ENCODE assay signal across 10 cellular contexts in the genomic region with DNA sequence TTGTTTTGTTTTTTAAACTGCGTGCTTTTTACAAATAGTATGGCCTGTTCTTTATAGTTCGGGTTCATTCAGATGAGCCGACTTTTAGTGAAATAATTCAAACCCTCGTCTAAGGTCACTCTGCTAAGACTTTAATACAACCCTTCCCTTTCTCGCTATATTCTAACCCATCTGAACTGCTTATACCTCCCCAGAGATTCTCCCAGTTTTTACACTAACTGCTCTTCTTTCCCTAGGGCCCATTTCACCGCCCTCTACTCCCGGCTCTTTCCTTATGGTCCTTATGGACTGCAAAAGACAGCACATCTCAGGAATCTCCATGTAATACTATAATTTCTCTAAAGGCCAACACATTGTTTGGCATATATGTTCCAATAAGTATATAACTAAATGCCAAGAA. TPM values are rescaled to one million over a fixed set of nuclear protein-coding genes. Genes with fewer than 3 reads are reported as not detected.
DNase-seq lines count a peak whose midpoint lies in the region; ATAC-seq, FAIRE-seq and TF ChIP-seq lines count a peak whose summit lies in the region.
"Had no signal": no experiment of that assay in that cellular context is flagged by ENCODE, and none has a peak within 500 bp of the region (broad histone marks: within the 10 kb centered on the region; RNA-seq: fewer than 3 reads in every experiment).

No MANE protein-coding gene starts in this region.

- H3K79me2 ChIP-seq in keratinocyte (ENCODE audit: control insufficient read depth, insufficient read depth, low read length), result peaks cover 69% of the 10 kb centered on the region

- peak overlapping the region; percentile 96 for H3K4me2 ChIP-seq in keratinocyte (ENCODE audit: control insufficient read depth, extremely low read depth, insufficient read depth, low read depth, low read length)

- H3K4me3 ChIP-seq in cardiac muscle cell, result peak overlapping the region; percentile 95
- H3K4me3 ChIP-seq in keratinocyte (ENCODE audit: control insufficient read depth in 2 of 3, extremely low read depth in 1 of 3, insufficient read depth in 2 of 3, low read depth in 1 of 3, low read length in 3 of 3), result peak overlapping the region in 1 of 3 experiments; percentile 97
- peak overlapping the region; percentile 100 for H3K4me3 ChIP-seq in thoracic aorta
- no peak overlapping the region for H3K4me3 ChIP-seq in upper lobe of left lung

- H3K27me3 Mint-ChIP-seq in activated T-helper 2 cell treated with anti-CD3 and anti-CD28 coated beads, Interferon-gamma antibody, Interleukin-2, Interleukin-4, amounts not matched to agents 10 μg/mL and 5 μg/mL and 100 μg/mL, durations not matched to agents 14 hours and 24 hours and 36 hours (ENCODE audit: low read depth), result no peaks in the 10 kb centered on the region

- dilution Hi-C loops in keratinocyte (cut with MboI; ENCODE audit: extremely low pct_ligation_motif_present, low sequenced_read_pairs), result no loop called here

- intact Hi-C loops in Right ventricle myocardium inferior (cut with DNase I), result loop anchor here (5.0 to 10.0 kb wide), 2 partner anchors 79 to 221 kb away; partner anchors contain the start of gene FBXO34
- intact Hi-C loops in activated T-helper 2 cell treated with anti-CD3 and anti-CD28 coated beads, Interferon-gamma antibody, Interleukin-2, Interleukin-4, amounts not matched to agents 10 μg/mL and 5 μg/mL and 100 μg/mL, durations not matched to agents 14 hours and 24 hours and 36 hours (cut with micrococcal nuclease), result loop anchor here (5.0 kb wide), 1 partner anchor 151 kb away; the partner anchor contains the start of gene GCH1

- no peaks in the 10 kb centered on the region for H3K9me3 ChIP-seq in cardiac muscle cell (ENCODE audit: low read depth)
- no peaks in the 10 kb centered on the region for H3K9me3 ChIP-seq in keratinocyte (ENCODE audit: control insufficient read depth, low read depth, low read length)
- no peaks in the 10 kb centered on the region for H3K9me3 ChIP-seq in thoracic aorta
- H3K9me3 ChIP-seq in upper lobe of left lung, result no peaks in the 10 kb centered on the region

- no peak for TF ChIP-seq POLR2A in upper lobe of left lung (IDR thresholded peaks at IDR 0.05)

- H3K36me3 Mint-ChIP-seq in activated T-helper 2 cell treated with anti-CD3 and anti-CD28 coated beads, Interferon-gamma antibody, Interleukin-2, Interleukin-4, amounts not matched to agents 10 μg/mL and 5 μg/mL and 100 μg/mL, durations not matched to agents 14 hours and 24 hours and 36 hours (ENCODE audit: low read depth), result peaks cover 41% of the 10 kb centered on the region

- H3K27ac Mint-ChIP-seq in activated T-helper 2 cell treated with anti-CD3 and anti-CD28 coated beads, Interferon-gamma antibody, Interleukin-2, Interleukin-4, amounts not matched to agents 10 μg/mL and 5 μg/mL and 100 μg/mL, durations not matched to agents 14 hours and 24 hours and 36 hours, result peak overlapping the region; percentile 62

- no peaks in the 10 kb centered on the region for H3K9me1 ChIP-seq in keratinocyte (ENCODE audit: control insufficient read depth, extremely low read depth, insufficient read depth, low read length)

- peak overlapping the region; percentile 86 for H3K4me3 Mint-ChIP-seq in activated T-helper 2 cell treated with anti-CD3 and anti-CD28 coated beads, Interferon-gamma antibody, Interleukin-2, Interleukin-4, amounts not matched to agents 10 μg/mL and 5 μg/mL and 100 μg/mL, durations not matched to agents 14 hours and 24 hours and 36 hours (ENCODE audit: low read depth)

- DNase-seq in cardiac muscle cell (ENCODE audit: low read depth in 1 of 2, low spot score in 1 of 2) (no peak), Right ventricle myocardium inferior (ENCODE audit: missing footprints) (no peak), keratinocyte (ENCODE audit: low read depth, low spot score) (no peak), thoracic aorta (ENCODE audit: low spot score) (no peak), GM19240 (ENCODE audit: insufficient read length, low spot score) (no peak), upper lobe of left lung (no peak)
- DNase-seq in activated T-helper 2 cell treated with anti-CD3 and anti-CD28 coated beads, Interferon-gamma antibody, Interleukin-2, Interleukin-4, amounts not matched to agents 10 μg/mL and 5 μg/mL and 100 μg/mL, durations not matched to agents 14 hours and 24 hours and 36 hours (ENCODE audit: low spot score), result no peak
- DNase-seq in stimulated activated CD8-positive, alpha-beta memory T cell treated with anti-CD3 and anti-CD28 coated beads, Interleukin-4, amount 100 ng/mL, for 48 hours, result no peak
- DNase-seq: foreskin melanocyte had no signal

- TF ChIP-seq EP300 in upper lobe of left lung (IDR thresholded peaks at IDR 0.05), result no peak

- H3K27ac ChIP-seq in cardiac muscle cell (peak overlapping the region; percentile 100), keratinocyte (ENCODE audit: control insufficient read depth, insufficient read depth, low read length) (no peak overlapping the region), thoracic aorta (peak overlapping the region in 1 of 2 donors; percentile 100), upper lobe of left lung (no peak overlapping the region)
- H3K27ac ChIP-seq: RWPE1 had no signal

- H3K9ac ChIP-seq in keratinocyte (ENCODE audit: control insufficient read depth, extremely low read depth, insufficient read depth, low read length), result peak overlapping the region; percentile 2

- TF ChIP-seq CTCF in cardiac muscle cell (IDR thresholded peaks at IDR 0.05; ENCODE audit: low read depth, low read length) (no peak), keratinocyte (optimal IDR thresholded peaks at IDR 0.05 in 1 of 3, IDR thresholded peaks at IDR 0.05 in 1 of 3, conservative IDR thresholded peaks at IDR 0.05 in 1 of 3; ENCODE audit: extremely low read depth in 1 of 3, insufficient read depth in 2 of 3, low read length in 3 of 3) (no peak), thoracic aorta (IDR thresholded peaks at IDR 0.05) (no peak), upper lobe of left lung (IDR thresholded peaks at IDR 0.05) (no peak)

- FAIRE-seq in keratinocyte (lab: Jason Lieb, UNC), result no peak

- no peaks in the 10 kb centered on the region for H3K9me3 Mint-ChIP-seq in activated T-helper 2 cell treated with anti-CD3 and anti-CD28 coated beads, Interferon-gamma antibody, Interleukin-2, Interleukin-4, amounts not matched to agents 10 μg/mL and 5 μg/mL and 100 μg/mL, durations not matched to agents 14 hours and 24 hours and 36 hours

- H3K4me1 ChIP-seq in cardiac muscle cell (ENCODE audit: low read depth) (peaks cover 15% of the 10 kb centered on the region), keratinocyte (ENCODE audit: control insufficient read depth, extremely low read depth, insufficient read depth, low read length) (peaks cover 18% of the 10 kb centered on the region), thoracic aorta (ENCODE audit: control insufficient read depth in 1 of 2, low read depth in 2 of 2) (peaks cover 29 to 48% of the 10 kb centered on the region in 2 donors), upper lobe of left lung (peaks cover 31 to 44% (median 33%) of the 10 kb centered on the region in 4 donors)

- H4K20me1 ChIP-seq in keratinocyte (ENCODE audit: control insufficient read depth, extremely low read depth, insufficient read depth, low read length), result peaks cover 5% of the 10 kb centered on the region

- H3K27me3 ChIP-seq in cardiac muscle cell, result no peaks in the 10 kb centered on the region
- no peaks in the 10 kb centered on the region for H3K27me3 ChIP-seq in keratinocyte (ENCODE audit: control insufficient read depth, extremely low read depth, insufficient read depth, low read length)
- H3K27me3 ChIP-seq in thoracic aorta (replicated peaks; ENCODE audit: insufficient read depth), result no peaks in the 10 kb centered on the region
- no peaks in the 10 kb centered on the region for H3K27me3 ChIP-seq in upper lobe of left lung

- no peaks in the 10 kb centered on the region for H3K36me3 ChIP-seq in cardiac muscle cell
- peaks cover 0 to 22% of the 10 kb centered on the region in 2 experiments for H3K36me3 ChIP-seq in keratinocyte (ENCODE audit: control insufficient read depth in 2 of 2, extremely low read depth in 1 of 2, insufficient read depth in 2 of 2, low read length in 2 of 2)
- peaks cover 6% of the 10 kb centered on the region for H3K36me3 ChIP-seq in thoracic aorta
- peaks cover 0 to 19% (median 0%) of the 10 kb centered on the region in 4 donors for H3K36me3 ChIP-seq in upper lobe of left lung

- ATAC-seq in Right ventricle myocardium inferior (no peak), thoracic aorta (ENCODE audit: insufficient number of reproducible peaks, low FRiP score, low read depth) (no peak), upper lobe of left lung (ENCODE audit: low FRiP score in 2 of 2) (no peak)

- peaks cover 38% of the 10 kb centered on the region for H3K4me1 Mint-ChIP-seq in activated T-helper 2 cell treated with anti-CD3 and anti-CD28 coated beads, Interferon-gamma antibody, Interleukin-2, Interleukin-4, amounts not matched to agents 10 μg/mL and 5 μg/mL and 100 μg/mL, durations not matched to agents 14 hours and 24 hours and 36 hours (ENCODE audit: low read depth)

- whole genome bisulfite sequencing in upper lobe of left lung, 2 donors, result 84 to 87% methylated on average over 7 of the region's 7 CpGs

- H2AFZ ChIP-seq in keratinocyte (ENCODE audit: control insufficient read depth, low read length), result no peak overlapping the region

RNA-seq across cellular contexts. Expression of gene MAPK1IP1L, which starts 2.1 kb away (rescaled TPM):
- total RNA-seq in cardiac muscle cell (79.6 and 83.5 TPM in 2 replicates), Right ventricle myocardium inferior (65.0 TPM), thoracic aorta (100 to 1,000 TPM in 1 of 2 donors, 10 to 100 TPM in 1; 57.0 to 113 TPM), upper lobe of left lung (10 to 100 TPM; 22.0 to 81.8 (median 59.3) TPM)
- polyA plus RNA-seq in cardiac muscle cell (97.7 and 104 TPM in 2 replicates), keratinocyte (48.5 to 114 TPM (median 53.0 TPM) in 3 replicates)
- total RNA-seq in activated T-helper 2 cell treated with anti-CD3 and anti-CD28 coated beads, Interferon-gamma antibody, Interleukin-2, Interleukin-4, amounts not matched to agents 10 μg/mL and 5 μg/mL and 100 μg/mL, durations not matched to agents 14 hours and 24 hours and 36 hours, result 145 and 148 TPM in 2 replicates
- polyA plus RNA-seq in keratinocyte (2011; ENCODE audit: low read depth), result 11.3 TPM
- 81.8 and 103 TPM in 2 replicates for polyA plus RNA-seq in keratinocyte (2011; cell fraction: cytosol; rRNA removed)
- 84.0 and 134 TPM in 2 replicates for polyA plus RNA-seq in keratinocyte (2011; cell fraction: nucleus; rRNA removed)
- polyA plus RNA-seq in keratinocyte (2012; ENCODE audit: low replicate concordance), result 43.0 and 57.7 TPM in 2 replicates
- 170 to 503 TPM (median 289 TPM) in 3 replicates for polyA minus RNA-seq in keratinocyte
- 245 TPM for polyA minus RNA-seq in keratinocyte (2011; cell fraction: cytosol; rRNA and poly(A)+ RNA removed)
- polyA minus RNA-seq in keratinocyte (2011; cell fraction: nucleus; rRNA and poly(A)+ RNA removed), result 43.7 and 61.0 TPM in 2 replicates

RNA-seq across cellular contexts. Expression of gene SOCS4, which starts 26.5 kb away (rescaled TPM):
- total RNA-seq in cardiac muscle cell (6.0 and 8.5 TPM in 2 replicates), Right ventricle myocardium inferior (14.0 TPM), thoracic aorta (10 to 100 TPM; 18.3 to 31.0 TPM), upper lobe of left lung (10 to 100 TPM in 4 of 6 donors, 1 to 10 TPM in 2; 4.4 to 26.5 (median 18.4) TPM)
- polyA plus RNA-seq in cardiac muscle cell (6.5 and 8.4 TPM in 2 replicates), keratinocyte (6.9 to 14.1 TPM (median 10.7 TPM) in 3 replicates)
- total RNA-seq in activated T-helper 2 cell treated with anti-CD3 and anti-CD28 coated beads, Interferon-gamma antibody, Interleukin-2, Interleukin-4, amounts not matched to agents 10 μg/mL and 5 μg/mL and 100 μg/mL, durations not matched to agents 14 hours and 24 hours and 36 hours, result 35.1 and 37.4 TPM in 2 replicates
- 7.1 TPM for polyA plus RNA-seq in keratinocyte (2011; ENCODE audit: low read depth)
- polyA plus RNA-seq in keratinocyte (2011; cell fraction: cytosol; rRNA removed), result 4.4 and 8.4 TPM in 2 replicates
- polyA plus RNA-seq in keratinocyte (2011; cell fraction: nucleus; rRNA removed), result 13.8 and 18.3 TPM in 2 replicates
- 7.2 and 10.6 TPM in 2 replicates for polyA plus RNA-seq in keratinocyte (2012; ENCODE audit: low replicate concordance)
- 4.7 to 15.3 TPM (median 8.5 TPM) in 3 replicates for polyA minus RNA-seq in keratinocyte
- 9.0 TPM for polyA minus RNA-seq in keratinocyte (2011; cell fraction: cytosol; rRNA and poly(A)+ RNA removed)
- 7.4 and 16.1 TPM in 2 replicates for polyA minus RNA-seq in keratinocyte (2011; cell fraction: nucleus; rRNA and poly(A)+ RNA removed)

RNA-seq across cellular contexts. Expression of gene WDHD1, which starts 26.6 kb away (rescaled TPM):
- 4.9 and 5.4 TPM in 2 replicates for total RNA-seq in cardiac muscle cell
- 7.4 and 8.4 TPM in 2 replicates for polyA plus RNA-seq in cardiac muscle cell
- total RNA-seq in Right ventricle myocardium inferior, result 1.9 TPM
- 50.3 and 51.3 TPM in 2 replicates for total RNA-seq in activated T-helper 2 cell treated with anti-CD3 and anti-CD28 coated beads, Interferon-gamma antibody, Interleukin-2, Interleukin-4, amounts not matched to agents 10 μg/mL and 5 μg/mL and 100 μg/mL, durations not matched to agents 14 hours and 24 hours and 36 hours
- polyA plus RNA-seq in keratinocyte, result 4.8 to 13.0 TPM (median 7.4 TPM) in 3 replicates
- polyA plus RNA-seq in keratinocyte (2011; ENCODE audit: low read depth), result 8.1 TPM
- polyA plus RNA-seq in keratinocyte (2011; cell fraction: cytosol; rRNA removed), result 2.9 and 5.6 TPM in 2 replicates
- polyA plus RNA-seq in keratinocyte (2011; cell fraction: nucleus; rRNA removed), result 4.9 and 6.5 TPM in 2 replicates
- polyA plus RNA-seq in keratinocyte (2012; ENCODE audit: low replicate concordance), result 2.1 and 7.5 TPM in 2 replicates
- 3.4 to 18.2 TPM (median 6.3 TPM) in 3 replicates for polyA minus RNA-seq in keratinocyte
- 2.9 TPM for polyA minus RNA-seq in keratinocyte (2011; cell fraction: cytosol; rRNA and poly(A)+ RNA removed)
- 3.7 and 11.9 TPM in 2 replicates for polyA minus RNA-seq in keratinocyte (2011; cell fraction: nucleus; rRNA and poly(A)+ RNA removed)
- 1 to 10 TPM in 1 of 2 donors, under 1 TPM in 1; 0.14 to 1.8 TPM for total RNA-seq in thoracic aorta
- 1 to 10 TPM; 1.0 to 5.0 (median 2.6) TPM for total RNA-seq in upper lobe of left lung

Comparison
In these comparisons a context has a peak if more than half of its experiments do, and no peak if none do; other contexts are left out.
1. H3K4me3 ChIP-seq: peak in cardiac muscle cell (single experiment) and thoracic aorta (single experiment); none in upper lobe of left lung (0 of 4).